17 cellular contexts compared by ENCODE assay signal in the genomic region with DNA sequence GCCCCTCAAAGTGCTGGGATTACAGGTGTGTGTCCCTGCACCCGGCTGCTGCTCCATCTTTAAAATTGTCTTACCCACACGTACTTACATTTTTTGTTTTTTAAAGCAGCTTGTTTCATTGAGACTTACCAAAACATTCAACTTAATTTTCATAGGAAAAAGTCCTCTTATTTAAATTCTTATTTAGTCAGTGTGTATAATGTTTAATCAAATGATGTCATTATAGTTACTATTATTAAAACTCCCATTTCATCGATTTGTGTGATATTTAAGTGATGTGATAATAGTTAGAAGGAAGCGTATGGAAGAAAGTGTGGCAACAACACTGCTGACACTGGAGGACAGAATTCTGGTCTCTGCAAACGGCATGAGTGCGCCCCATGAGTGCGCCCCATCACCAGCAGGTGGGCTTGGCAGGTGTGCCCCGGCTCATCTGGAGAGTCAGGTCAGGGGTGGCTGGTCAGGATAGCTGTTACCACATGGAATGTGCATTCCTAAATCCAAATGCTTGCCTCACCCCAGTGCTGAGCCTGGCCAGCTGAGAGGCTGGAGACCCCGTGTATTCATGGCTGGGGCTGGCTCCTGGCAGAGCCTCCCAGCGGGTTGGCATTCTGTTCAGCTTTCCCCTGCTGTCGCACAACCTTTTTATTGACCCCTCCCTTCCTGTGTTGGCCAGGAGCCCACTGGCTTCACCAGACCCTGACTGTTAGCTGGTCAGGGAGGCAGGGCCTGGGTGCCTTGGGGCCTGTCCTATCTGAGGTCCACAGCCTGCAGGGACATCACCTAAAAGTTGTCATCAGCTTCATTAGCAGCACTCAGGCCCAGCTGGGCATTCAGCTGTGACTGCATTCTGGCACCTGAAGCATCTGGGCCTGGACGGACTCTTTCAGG.
DNase-seq lines count a peak whose midpoint lies in the region; ATAC-seq, FAIRE-seq and TF ChIP-seq lines count a peak whose summit lies in the region.
"Had no signal": no experiment of that assay in that cellular context is flagged by ENCODE, and none has a peak within 500 bp of the region (broad histone marks: within the 10 kb centered on the region; RNA-seq: fewer than 3 reads in every experiment).

No MANE protein-coding gene starts in this region.

- no peak overlapping the region for H2BK120ac ChIP-seq in H1 (replicated peaks; ENCODE audit: low read depth, low read length)

- H3K79me2 ChIP-seq in H1 (ENCODE audit: control insufficient read depth in 1 of 2, insufficient read depth in 2 of 2, low read length in 2 of 2): peaks cover 0 to 78% of the 10 kb centered on the region in 2 experiments

- no peaks in the 10 kb centered on the region for H3K27me3 ChIP-seq in H1 (replicated peaks in 1 of 4; ENCODE audit: control insufficient read depth in 3 of 4, extremely low read depth in 1 of 4, insufficient read depth in 3 of 4, low read length in 3 of 4)
- H3K27me3 ChIP-seq: ascending aorta had no signal

- H2BK12ac ChIP-seq in H1 (ENCODE audit: low read depth, low read length): no peak overlapping the region; the same call in 1 of the 2 replicates

- H3K9me3 Mint-ChIP-seq in Calu3 (ENCODE audit: low read depth, unreplicated experiment) (no peaks in the 10 kb centered on the region), chondrocyte (ENCODE audit: low read depth) (no peaks in the 10 kb centered on the region)

- ATAC-seq in GM18909 (IDR thresholded peaks at IDR 0.05; ENCODE audit: poor library complexity, unreplicated experiment) (no peak), HG03457 (IDR thresholded peaks at IDR 0.05; ENCODE audit: unreplicated experiment) (no peak)

- H3K27ac ChIP-seq in H1 (ENCODE audit: low read depth, low read length): no peak overlapping the region
- H3K27ac ChIP-seq: ascending aorta, thoracic aorta had no signal

- BruUV-seq in Calu3 (replicated peaks; lab: Mats Ljungman, UMichigan): no TSS peak

- H3K4me1 Mint-ChIP-seq in Calu3 (ENCODE audit: low read depth, unreplicated experiment) (peaks cover 24% of the 10 kb centered on the region), chondrocyte (ENCODE audit: low read depth) (peaks cover 25% of the 10 kb centered on the region)

- peaks cover 0 to 1% (median 0%) of the 10 kb centered on the region in 4 experiments; a peak in 2 of 8 replicates for H3K36me3 ChIP-seq in H1 (ENCODE audit: control insufficient read depth in 2 of 4, insufficient read depth in 4 of 4, low read length in 3 of 4)
- H3K36me3 ChIP-seq: ascending aorta, thoracic aorta had no signal

- CTCF ChIA-PET in Calu3 (lab: Charles Lee) (interaction anchor here (1.5 kb wide), 1 partner anchor 22 kb away, joined by 7 read pairs; no protein-coding TSS in a partner anchor), H1 (lab: Charles Lee; ENCODE audit: partially characterized antibody) (interaction anchor here (0.8 to 1.7 kb wide), 5 partner anchors 9 to 98 kb away, joined by 3 to 7 read pairs (median 3); no protein-coding TSS in a partner anchor)

- H2BK5ac ChIP-seq in H1 (ENCODE audit: low read depth, low read length): no peak overlapping the region

- H3K18ac ChIP-seq in H1 (ENCODE audit: extremely low read depth, low read length): no peak overlapping the region

- no peak overlapping the region for H4K5ac ChIP-seq in H1 (ENCODE audit: insufficient read length, low read depth, low read length)

- no peak overlapping the region for H4K8ac ChIP-seq in H1 (ENCODE audit: extremely low read depth, insufficient read depth, low read length)

- no peak overlapping the region for H3K23ac ChIP-seq in H1 (ENCODE audit: insufficient read length)

- H3K27me3 Mint-ChIP-seq in Calu3 (ENCODE audit: unreplicated experiment) (no peaks in the 10 kb centered on the region), chondrocyte (ENCODE audit: low read depth) (no peaks in the 10 kb centered on the region)
- H3K27me3 Mint-ChIP-seq: dendritic cell treated with granulocyte-macrophage colony-stimulating factor and Interleukin-4, amounts not matched to agents 40 ng/mL and 50 ng/mL, for 4 days had no signal

- H3K27ac Mint-ChIP-seq in Calu3 (ENCODE audit: unreplicated experiment) (no peak overlapping the region), chondrocyte (ENCODE audit: unreplicated experiment) (no peak overlapping the region)
- H3K27ac Mint-ChIP-seq: activated naive CD4-positive, alpha-beta T cell treated with anti-CD3 and anti-CD28 coated beads for 36 hours; dendritic cell treated with granulocyte-macrophage colony-stimulating factor and Interleukin-4, amounts not matched to agents 40 ng/mL and 50 ng/mL, for 4 days had no signal

- no peak overlapping the region for H3K4me3 Mint-ChIP-seq in Calu3 (ENCODE audit: low read depth, unreplicated experiment)
- no peak overlapping the region for H3K4me3 Mint-ChIP-seq in chondrocyte (ENCODE audit: unreplicated experiment)
- H3K4me3 Mint-ChIP-seq: activated naive CD4-positive, alpha-beta T cell treated with anti-CD3 and anti-CD28 coated beads for 36 hours; dendritic cell treated with granulocyte-macrophage colony-stimulating factor and Interleukin-4, amounts not matched to agents 40 ng/mL and 50 ng/mL, for 4 days had no signal

- no peak overlapping the region for H2AK5ac ChIP-seq in H1 (ENCODE audit: low read depth, low read length)

- DNase-seq in Calu3 (peak; percentile 20), NCI-H2029 (lab: John Stamatoyannopoulos, UW) (peak; percentile 11), H1 (ENCODE audit: low read depth in 1 of 2, low spot score in 2 of 2) (no peak), myocyte (ENCODE audit: low read depth) (peak; percentile 38), chondrocyte (ENCODE audit: low spot score) (no peak)
- DNase-seq in activated T-cell treated with anti-CD3 and anti-CD28 coated beads, Interleukin-2, amount 50 U/mL, for 1 hour: no peak
- DNase-seq: activated CD4-positive, alpha-beta T cell treated with anti-CD3 and anti-CD28 coated beads, Interleukin-2, amount 50 U/mL, for 1 hour; activated naive CD4-positive, alpha-beta T cell treated with anti-CD3 and anti-CD28 coated beads for 36 hours; SHP77; stimulated activated CD4-positive, alpha-beta T cell treated with anti-CD3 and anti-CD28 coated beads, Interleukin-4, amount 100 ng/mL, for 24 hours; stimulated activated CD8-positive, alpha-beta memory T cell treated with anti-CD3 and anti-CD28 coated beads, Interleukin-4, amount 100 ng/mL, for 48 hours had no signal

- no peak overlapping the region for H3K9ac ChIP-seq in H1 (replicated peaks in 1 of 4; ENCODE audit: extremely low read depth in 1 of 4, low read depth in 3 of 4, low read length in 3 of 4)

- H3K79me1 ChIP-seq in H1 (ENCODE audit: low read depth, low read length): peaks cover 14% of the 10 kb centered on the region

- H2AFZ ChIP-seq in H1 (ENCODE audit: low read length): no peak overlapping the region

- H3K4me2 ChIP-seq in H1 (ENCODE audit: insufficient read depth in 1 of 2, low read depth in 2 of 2, low read length in 2 of 2): no peak overlapping the region

- no peak overlapping the region for H3K14ac ChIP-seq in H1 (ENCODE audit: insufficient read length)

- no peak overlapping the region for H2BK20ac ChIP-seq in H1 (ENCODE audit: low read length)

- TF ChIP-seq RAD21 in H1 (IDR thresholded peaks at IDR 0.05 in 1 of 2, conservative IDR thresholded peaks at IDR 0.05 in 1 of 2; ENCODE audit: low read depth in 2 of 2, low read length in 2 of 2): no peak

- H3K23me2 ChIP-seq in H1 (ENCODE audit: low read depth, low read length): no peaks in the 10 kb centered on the region

- TF ChIP-seq EP300 in H1 (IDR thresholded peaks at IDR 0.05; ENCODE audit: borderline replicate concordance in 1 of 2, low read depth in 2 of 2, low read length in 2 of 2): no peak

- H3K56ac ChIP-seq in H1 (replicated peaks; ENCODE audit: insufficient read length, low read depth, low read length): no peak overlapping the region

- peaks cover 3 to 33% (median 13%) of the 10 kb centered on the region in 4 experiments for H3K4me1 ChIP-seq in H1 (replicated peaks in 1 of 4; ENCODE audit: control insufficient read depth in 3 of 4, insufficient read depth in 4 of 4, low read length in 3 of 4)
- H3K4me1 ChIP-seq: ascending aorta had no signal

- FAIRE-seq in H1 (lab: Jason Lieb, UNC): no peak
- FAIRE-seq: keratinocyte had no signal

- TF ChIP-seq CTCF in Calu3 (IDR thresholded peaks at IDR 0.05; ENCODE audit: unreplicated experiment) (no peak), H1 (IDR thresholded peaks at IDR 0.05; ENCODE audit: control extremely low read depth in 1 of 3, insufficient read depth in 1 of 3, low read depth in 1 of 3, low read length in 3 of 3) (no peak), chondrocyte (IDR thresholded peaks at IDR 0.05) (no peak)

- no peak overlapping the region for H2BK15ac ChIP-seq in H1 (ENCODE audit: low read length)

- no peak overlapping the region for H3K4ac ChIP-seq in H1 (replicated peaks; ENCODE audit: insufficient read length, low read depth, low read length)

- 86% methylated on average over 12 of the region's 12 CpGs; no CpG with 5 or more reads in 1 of the 2 experiments for WGBS in H1 (ENCODE audit: extremely low coverage in 1 of 2, insufficient coverage in 1 of 2, insufficient read length in 1 of 2, insufficient replicate concordance in 2 of 2, low coverage in 1 of 2, low lambda C conversion rate in 2 of 2, missing lambda C conversion rate in 1 of 2), 2 experiments

- no peaks in the 10 kb centered on the region for H3K36me3 Mint-ChIP-seq in Calu3 (ENCODE audit: insufficient read depth, unreplicated experiment)
- H3K36me3 Mint-ChIP-seq in chondrocyte (ENCODE audit: low read depth): no peaks in the 10 kb centered on the region

- H3K4me3 ChIP-seq in H1 (ENCODE audit: extremely low read depth in 1 of 4, insufficient read depth in 2 of 4, low read depth in 3 of 4, low read length in 4 of 4): no peak overlapping the region
- H3K4me3 ChIP-seq: ascending aorta, thoracic aorta had no signal

- H4K91ac ChIP-seq in H1 (replicated peaks; ENCODE audit: insufficient read length, low read length): no peak overlapping the region

- POLR2A ChIA-PET in H1 (lab: Charles Lee; ENCODE audit: partially characterized antibody): interaction anchor here (0.6 kb wide), 1 partner anchor 173 kb away, joined by 5 read pairs; no protein-coding TSS in a partner anchor

- peaks cover 3% of the 10 kb centered on the region in 2 experiments; a peak in 2 of 4 replicates for H3K9me3 ChIP-seq in H1 (ENCODE audit: insufficient read depth in 2 of 2, low read depth in 1 of 2, low read length in 1 of 2)

- TF ChIP-seq POLR2A in H1 (IDR thresholded peaks at IDR 0.05; ENCODE audit: control extremely low read depth in 1 of 2, low read depth in 2 of 2, low read length in 2 of 2): no peak

- peaks cover 4 to 15% of the 10 kb centered on the region in 2 experiments for H4K20me1 ChIP-seq in H1 (replicated peaks in 1 of 2; ENCODE audit: control insufficient read depth in 1 of 2, insufficient read depth in 2 of 2, low read length in 2 of 2)

- intact Hi-C loops in Calu3 (cut with micrococcal nuclease; ENCODE audit: unreplicated experiment): no loop called here

TF ChIP-seq in H1, 55 proteins besides CTCF, POLR2A, EP300 and RAD21:
- no peak for TF ChIP-seq SIN3A (conservative IDR thresholded peaks at IDR 0.05 in 1 of 2, IDR thresholded peaks at IDR 0.05 in 1 of 2; ENCODE audit: low read depth in 1 of 2, low read length in 2 of 2)
- peak; percentile 54; the same call in 1 of the 2 replicates for TF ChIP-seq TEAD4 (IDR thresholded peaks at IDR 0.05; ENCODE audit: low read depth, low read length)

Comparison
In these comparisons a context has a peak if more than half of its experiments do, and no peak if none do; other contexts are left out.
1. DNase-seq: peak in Calu3 (single experiment), NCI-H2029 (single experiment) and myocyte (single experiment); none in H1 (0 of 2), chondrocyte (single experiment) and activated T-cell treated with anti-CD3 and anti-CD28 coated beads, Interleukin-2, amount 50 U/mL, for 1 hour (single experiment).